Comparison of ENCODE assay signal across 8 cellular contexts in the genomic region with DNA sequence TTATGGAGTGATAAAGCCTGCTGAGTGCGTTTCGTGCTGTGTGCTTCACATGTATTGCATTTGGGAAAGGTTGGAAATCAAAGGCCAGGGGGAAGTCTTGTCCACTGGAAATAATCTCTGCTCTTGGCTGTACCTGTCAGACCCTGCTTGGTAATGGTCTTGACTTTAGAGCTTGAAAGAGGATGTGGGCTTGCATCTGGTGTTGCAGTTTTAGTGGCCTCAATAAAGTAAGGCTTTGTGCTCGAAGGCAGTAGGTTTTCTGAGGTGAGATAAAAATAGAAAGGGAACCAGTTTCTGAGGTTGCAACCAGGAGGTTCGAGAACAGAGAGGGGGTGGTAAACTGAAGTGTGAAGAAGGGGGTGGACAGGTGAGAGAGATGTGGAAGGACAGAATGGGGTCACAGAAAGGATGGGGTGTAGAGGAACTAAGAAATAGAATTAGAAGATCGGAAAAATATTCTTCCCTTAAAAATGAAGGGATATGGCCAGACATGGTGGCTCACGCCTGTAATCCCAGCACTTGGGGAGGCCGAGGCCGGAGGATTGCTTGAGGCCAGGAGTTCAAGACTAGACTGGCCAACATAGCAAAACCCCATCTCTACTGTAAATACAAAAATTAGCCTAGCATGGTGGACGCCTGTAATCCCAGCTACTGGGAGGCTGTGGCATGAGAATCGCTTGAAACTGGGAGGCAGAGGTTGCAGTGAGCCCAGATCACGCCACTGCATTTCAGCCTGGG. TPM values are rescaled to one million over a fixed set of nuclear protein-coding genes. Genes with fewer than 3 reads are reported as not detected.
DNase-seq lines count a peak whose midpoint lies in the region; ATAC-seq and TF ChIP-seq lines count a peak whose summit lies in the region.

No MANE protein-coding gene starts in this region.

- ATAC-seq in GM21390 (IDR thresholded peaks at IDR 0.05; ENCODE audit: unreplicated experiment) (peak; percentile 43), natural killer cell (peak in 1 of 3 donors; percentile 3), HG03135 (IDR thresholded peaks at IDR 0.05; ENCODE audit: unreplicated experiment) (no peak)

- H3K27me3 Mint-ChIP-seq in natural killer cell (ENCODE audit: low read depth in 2 of 2): no peaks in the 10 kb centered on the region

- peak overlapping the region; percentile 95 for H3K4me3 Mint-ChIP-seq in natural killer cell

- TF ChIP-seq CTCF in cardiac fibroblast (IDR thresholded peaks at IDR 0.05; ENCODE audit: low read depth, low read length) (no peak), natural killer cell (IDR thresholded peaks at IDR 0.05) (no peak)

- no peaks in the 10 kb centered on the region for H3K36me3 Mint-ChIP-seq in natural killer cell

- intact Hi-C loops in natural killer cell (cut with micrococcal nuclease): no loop called here

- no peaks in the 10 kb centered on the region for H3K9me3 Mint-ChIP-seq in natural killer cell

- peaks cover 56% of the 10 kb centered on the region in 2 donors for H3K4me1 Mint-ChIP-seq in natural killer cell

- peak overlapping the region; percentile 91 for H3K4me3 ChIP-seq in cardiac fibroblast (replicated peaks in 1 of 2; ENCODE audit: low read depth in 2 of 2, low read length in 2 of 2)

- DNase-seq in GDM1 (lab: John Stamatoyannopoulos, UW): peak; percentile 48
- DNase-seq in MV-4-11 (lab: John Stamatoyannopoulos, UW): peak; percentile 79
- no peak for DNase-seq in cardiac fibroblast (ENCODE audit: low read depth in 2 of 2)
- no peak for DNase-seq in natural killer cell
- DNase-seq in dermis blood vessel endothelial cell: no peak
- no peak for DNase-seq in NCI-H1694 (lab: John Stamatoyannopoulos, UW)

- peak overlapping the region; percentile 82 to 87 for H3K27ac Mint-ChIP-seq in natural killer cell

RNA-seq across cellular contexts. Expression of a gene that starts 1.5 kb away (rescaled TPM):
- total RNA-seq in natural killer cell: 100 to 1,000 TPM in 1 of 3 donors, 10 to 100 TPM in 2; 84.5 to 114 (median 85.5) TPM
- 33.7 and 50.0 TPM in 2 replicates for total RNA-seq in dermis blood vessel endothelial cell

RNA-seq across cellular contexts. Expression of a gene that starts 1.8 kb away (rescaled TPM):
- total RNA-seq in natural killer cell: 100 to 1,000 TPM; 163 to 223 (median 197) TPM
- total RNA-seq in dermis blood vessel endothelial cell: 63.6 and 84.0 TPM in 2 replicates

RNA-seq across cellular contexts. Expression of a gene that starts 51.7 kb away (rescaled TPM):
- under 1 TPM in 1 of 3 donors, not detected in 2; 0.36 TPM for total RNA-seq in natural killer cell
- total RNA-seq in dermis blood vessel endothelial cell: 0.85 and 0.88 TPM in 2 replicates

Comparison
In these comparisons a context has a peak if more than half of its experiments do, and no peak if none do; other contexts are left out.
1. DNase-seq: peak in GDM1 (single experiment) and MV-4-11 (single experiment); none in cardiac fibroblast (0 of 2), natural killer cell (single experiment), dermis blood vessel endothelial cell (single experiment) and NCI-H1694 (single experiment).